28 cellular contexts compared by ENCODE assay signal in genomic region chr16:50910698-50911025, GRCh38.
"Had no signal": no experiment of that assay in that cellular context is flagged by ENCODE, and none has a peak within 500 bp of the region (broad histone marks: within the 10 kb centered on the region; RNA-seq: fewer than 3 reads in every experiment).

No MANE protein-coding gene starts in this region.

- ATAC-seq: heart right ventricle, left ventricle myocardium superior, psoas muscle had no signal

- DNase-seq: activated CD4-positive, alpha-beta T cell treated with anti-CD3 and anti-CD28 coated beads for 4 hours; activated CD4-positive, alpha-beta T cell treated with anti-CD3 and anti-CD28 coated beads, Interleukin-2, amount 50 U/mL, for 4 hours; activated CD8-positive, alpha-beta memory T cell treated with anti-CD3 and anti-CD28 coated beads, Interleukin-2, amount 50 U/mL, for 4 hours; activated gamma-delta T cell; activated naive CD4-positive, alpha-beta T cell treated with anti-CD3 and anti-CD28 coated beads, Interleukin-2, amount 10 ng/mL, durations not matched to agents 7 days and 5 days; activated naive CD8-positive, alpha-beta T cell treated with anti-CD3 and anti-CD28 coated beads, Interleukin-2, amount 10 ng/mL, durations not matched to agents 7 days and 5 days; activated T-cell treated with anti-CD3 and anti-CD28 coated beads, Interleukin-2, amount 50 U/mL, for 1 hour; cerebellar nuclear complex; colonic mucosa; effector CD8-positive, alpha-beta T cell; esophagus squamous epithelium; foreskin melanocyte; heart right ventricle; kidney glomerular epithelial cell; left ventricle myocardium superior; naive B cell; nephron progenitor cell; pancreas; psoas muscle; spleen; stimulated activated CD4-positive, alpha-beta T cell treated with anti-CD3 and anti-CD28 coated beads, Interleukin-2, amount 100 ng/mL, for 48 hours; stimulated activated naive CD4-positive, alpha-beta T cell treated with Interleukin-2 at 50 U/mL for 16 hours; testis; trophoblast cell had no signal

- H3K27me3 ChIP-seq: ascending aorta, cardiac muscle cell, colonic mucosa, pancreas, right atrium auricular region, testis had no signal

- H3K4me3 ChIP-seq: ascending aorta, cardiac muscle cell, colonic mucosa, esophagus squamous epithelium, heart right ventricle, pancreas, psoas muscle, right atrium auricular region, spleen, testis had no signal

- H3K27ac ChIP-seq: ascending aorta, cardiac muscle cell, colonic mucosa, epithelial cell of prostate, esophagus squamous epithelium, heart right ventricle, psoas muscle, right atrium auricular region, spleen, testis had no signal

- H3K4me1 ChIP-seq: ascending aorta, colonic mucosa, heart right ventricle, pancreas, psoas muscle, right atrium auricular region, spleen, testis had no signal

- H3K9me3 ChIP-seq: ascending aorta, colonic mucosa, esophagus squamous epithelium, heart right ventricle, pancreas, psoas muscle, right atrium auricular region, spleen, testis had no signal

- H3K36me3 ChIP-seq: ascending aorta, cardiac muscle cell, colonic mucosa, esophagus squamous epithelium, heart right ventricle, pancreas, right atrium auricular region, spleen had no signal
